In the genomic region with DNA sequence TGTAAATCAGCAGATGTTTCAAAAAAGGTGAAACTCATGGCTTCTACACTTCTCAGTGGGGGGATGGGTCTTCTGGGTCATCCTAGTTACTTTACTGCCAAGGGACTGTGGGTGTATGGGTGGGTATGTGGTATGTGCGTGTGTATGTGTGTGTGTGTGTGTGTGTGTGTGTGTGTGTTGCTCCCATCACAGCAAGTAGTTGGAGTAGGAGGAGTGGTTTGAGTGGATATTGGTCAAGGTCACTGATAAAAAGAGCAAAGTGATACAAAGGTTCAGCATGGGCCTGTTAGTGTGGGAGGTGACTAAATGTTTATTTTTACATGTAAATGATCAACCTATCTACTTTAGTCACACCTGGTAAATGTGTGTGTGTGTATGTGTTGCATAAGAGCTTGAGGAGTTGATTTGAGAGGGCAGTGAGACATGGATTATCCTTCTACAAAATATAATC, we compare ENCODE assay signal across 1 cellular context.
TF ChIP-seq lines count a peak whose summit lies in the region.

No MANE protein-coding gene starts in this region.

TF ChIP-seq in HepG2, 621 proteins besides CTCF, POLR2A, EP300 and RAD21 (continued from another document and continues in another):
- TF ChIP-seq, protein P1, sequence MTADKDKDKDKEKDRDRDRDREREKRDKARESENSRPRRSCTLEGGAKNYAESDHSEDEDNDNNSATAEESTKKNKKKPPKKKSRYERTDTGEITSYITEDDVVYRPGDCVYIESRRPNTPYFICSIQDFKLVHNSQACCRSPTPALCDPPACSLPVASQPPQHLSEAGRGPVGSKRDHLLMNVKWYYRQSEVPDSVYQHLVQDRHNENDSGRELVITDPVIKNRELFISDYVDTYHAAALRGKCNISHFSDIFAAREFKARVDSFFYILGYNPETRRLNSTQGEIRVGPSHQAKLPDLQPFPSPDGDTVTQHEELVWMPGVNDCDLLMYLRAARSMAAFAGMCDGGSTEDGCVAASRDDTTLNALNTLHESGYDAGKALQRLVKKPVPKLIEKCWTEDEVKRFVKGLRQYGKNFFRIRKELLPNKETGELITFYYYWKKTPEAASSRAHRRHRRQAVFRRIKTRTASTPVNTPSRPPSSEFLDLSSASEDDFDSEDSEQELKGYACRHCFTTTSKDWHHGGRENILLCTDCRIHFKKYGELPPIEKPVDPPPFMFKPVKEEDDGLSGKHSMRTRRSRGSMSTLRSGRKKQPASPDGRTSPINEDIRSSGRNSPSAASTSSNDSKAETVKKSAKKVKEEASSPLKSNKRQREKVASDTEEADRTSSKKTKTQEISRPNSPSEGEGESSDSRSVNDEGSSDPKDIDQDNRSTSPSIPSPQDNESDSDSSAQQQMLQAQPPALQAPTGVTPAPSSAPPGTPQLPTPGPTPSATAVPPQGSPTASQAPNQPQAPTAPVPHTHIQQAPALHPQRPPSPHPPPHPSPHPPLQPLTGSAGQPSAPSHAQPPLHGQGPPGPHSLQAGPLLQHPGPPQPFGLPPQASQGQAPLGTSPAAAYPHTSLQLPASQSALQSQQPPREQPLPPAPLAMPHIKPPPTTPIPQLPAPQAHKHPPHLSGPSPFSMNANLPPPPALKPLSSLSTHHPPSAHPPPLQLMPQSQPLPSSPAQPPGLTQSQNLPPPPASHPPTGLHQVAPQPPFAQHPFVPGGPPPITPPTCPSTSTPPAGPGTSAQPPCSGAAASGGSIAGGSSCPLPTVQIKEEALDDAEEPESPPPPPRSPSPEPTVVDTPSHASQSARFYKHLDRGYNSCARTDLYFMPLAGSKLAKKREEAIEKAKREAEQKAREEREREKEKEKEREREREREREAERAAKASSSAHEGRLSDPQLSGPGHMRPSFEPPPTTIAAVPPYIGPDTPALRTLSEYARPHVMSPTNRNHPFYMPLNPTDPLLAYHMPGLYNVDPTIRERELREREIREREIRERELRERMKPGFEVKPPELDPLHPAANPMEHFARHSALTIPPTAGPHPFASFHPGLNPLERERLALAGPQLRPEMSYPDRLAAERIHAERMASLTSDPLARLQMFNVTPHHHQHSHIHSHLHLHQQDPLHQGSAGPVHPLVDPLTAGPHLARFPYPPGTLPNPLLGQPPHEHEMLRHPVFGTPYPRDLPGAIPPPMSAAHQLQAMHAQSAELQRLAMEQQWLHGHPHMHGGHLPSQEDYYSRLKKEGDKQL (CRISPR knock-in tag; IDR thresholded peaks at IDR 0.05; ENCODE audit: low read depth) = no peak
- TF ChIP-seq ZNF207 (IDR thresholded peaks at IDR 0.05; ENCODE audit: borderline replicate concordance) (no peak), KDM1A (CRISPR knock-in tag; IDR thresholded peaks at IDR 0.05) (0 out of 2 replicates have a peak, but pooled peaks have one; percentile 24), ZNF879 (CRISPR knock-in tag; IDR thresholded peaks at IDR 0.05) (no peak), GATAD2A (CRISPR knock-in tag; IDR thresholded peaks at IDR 0.05) (peak; percentile 64), MAZ (IDR thresholded peaks at IDR 0.05; ENCODE audit: borderline replicate concordance, low read depth, low read length) (0 out of 2 replicates have a peak, but pooled peaks have one; percentile 38), MAZ (CRISPR knock-in tag; IDR thresholded peaks at IDR 0.05; ENCODE audit: low read depth) (no peak), ZNF747 (CRISPR knock-in tag; IDR thresholded peaks at IDR 0.05; ENCODE audit: borderline replicate concordance) (no peak), ZSCAN12 (CRISPR knock-in tag; IDR thresholded peaks at IDR 0.05) (no peak), ZBTB1 (CRISPR knock-in tag; IDR thresholded peaks at IDR 0.05; ENCODE audit: borderline replicate concordance) (no peak), ZNF569 (CRISPR knock-in tag; IDR thresholded peaks at IDR 0.05; ENCODE audit: borderline replicate concordance) (no peak), NONO (IDR thresholded peaks at IDR 0.05) (no peak), NONO (CRISPR knock-in tag; conservative IDR thresholded peaks at IDR 0.05) (0 out of 2 replicates have a peak, but pooled peaks have one; percentile 41), KLF12 (CRISPR knock-in tag; IDR thresholded peaks at IDR 0.05; ENCODE audit: borderline replicate concordance) (no peak), FOSL2 (CRISPR knock-in tag; IDR thresholded peaks at IDR 0.05) (no peak; the same call in none of the 2 replicates), FOXO1 (CRISPR knock-in tag; IDR thresholded peaks at IDR 0.05) (no peak), CBX1 (IDR thresholded peaks at IDR 0.05; ENCODE audit: low read depth) (no peak), AKAP8 (CRISPR knock-in tag; IDR thresholded peaks at IDR 0.05) (no peak), TEAD3 (CRISPR knock-in tag; optimal IDR thresholded peaks at IDR 0.05; ENCODE audit: borderline replicate concordance) (peak; percentile 79), ATM (IDR thresholded peaks at IDR 0.05; ENCODE audit: borderline replicate concordance) (0 out of 2 replicates have a peak, but pooled peaks have one; percentile 24), ZNF431 (CRISPR knock-in tag; IDR thresholded peaks at IDR 0.05; ENCODE audit: borderline replicate concordance, low read depth) (no peak), KAT8 (CRISPR knock-in tag; IDR thresholded peaks at IDR 0.05) (no peak), ZSCAN20 (CRISPR knock-in tag; IDR thresholded peaks at IDR 0.05; ENCODE audit: borderline replicate concordance) (no peak), PTBP1 (IDR thresholded peaks at IDR 0.05; ENCODE audit: low read depth, low read length, poor library complexity, severe bottlenecking) (no peak), NR3C1 (CRISPR knock-in tag; IDR thresholded peaks at IDR 0.05) (no peak), ZNF790 (CRISPR knock-in tag; IDR thresholded peaks at IDR 0.05; ENCODE audit: borderline replicate concordance) (no peak)
- TF ChIP-seq, protein P2, sequence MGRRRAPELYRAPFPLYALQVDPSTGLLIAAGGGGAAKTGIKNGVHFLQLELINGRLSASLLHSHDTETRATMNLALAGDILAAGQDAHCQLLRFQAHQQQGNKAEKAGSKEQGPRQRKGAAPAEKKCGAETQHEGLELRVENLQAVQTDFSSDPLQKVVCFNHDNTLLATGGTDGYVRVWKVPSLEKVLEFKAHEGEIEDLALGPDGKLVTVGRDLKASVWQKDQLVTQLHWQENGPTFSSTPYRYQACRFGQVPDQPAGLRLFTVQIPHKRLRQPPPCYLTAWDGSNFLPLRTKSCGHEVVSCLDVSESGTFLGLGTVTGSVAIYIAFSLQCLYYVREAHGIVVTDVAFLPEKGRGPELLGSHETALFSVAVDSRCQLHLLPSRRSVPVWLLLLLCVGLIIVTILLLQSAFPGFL (CRISPR knock-in tag; IDR thresholded peaks at IDR 0.05) = no peak
- TF ChIP-seq, protein P3, sequence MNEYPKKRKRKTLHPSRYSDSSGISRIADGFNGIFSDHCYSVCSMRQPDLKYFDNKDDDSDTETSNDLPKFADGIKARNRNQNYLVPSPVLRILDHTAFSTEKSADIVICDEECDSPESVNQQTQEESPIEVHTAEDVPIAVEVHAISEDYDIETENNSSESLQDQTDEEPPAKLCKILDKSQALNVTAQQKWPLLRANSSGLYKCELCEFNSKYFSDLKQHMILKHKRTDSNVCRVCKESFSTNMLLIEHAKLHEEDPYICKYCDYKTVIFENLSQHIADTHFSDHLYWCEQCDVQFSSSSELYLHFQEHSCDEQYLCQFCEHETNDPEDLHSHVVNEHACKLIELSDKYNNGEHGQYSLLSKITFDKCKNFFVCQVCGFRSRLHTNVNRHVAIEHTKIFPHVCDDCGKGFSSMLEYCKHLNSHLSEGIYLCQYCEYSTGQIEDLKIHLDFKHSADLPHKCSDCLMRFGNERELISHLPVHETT (CRISPR knock-in tag; conservative IDR thresholded peaks at IDR 0.05) = no peak
- TF ChIP-seq, protein P4, sequence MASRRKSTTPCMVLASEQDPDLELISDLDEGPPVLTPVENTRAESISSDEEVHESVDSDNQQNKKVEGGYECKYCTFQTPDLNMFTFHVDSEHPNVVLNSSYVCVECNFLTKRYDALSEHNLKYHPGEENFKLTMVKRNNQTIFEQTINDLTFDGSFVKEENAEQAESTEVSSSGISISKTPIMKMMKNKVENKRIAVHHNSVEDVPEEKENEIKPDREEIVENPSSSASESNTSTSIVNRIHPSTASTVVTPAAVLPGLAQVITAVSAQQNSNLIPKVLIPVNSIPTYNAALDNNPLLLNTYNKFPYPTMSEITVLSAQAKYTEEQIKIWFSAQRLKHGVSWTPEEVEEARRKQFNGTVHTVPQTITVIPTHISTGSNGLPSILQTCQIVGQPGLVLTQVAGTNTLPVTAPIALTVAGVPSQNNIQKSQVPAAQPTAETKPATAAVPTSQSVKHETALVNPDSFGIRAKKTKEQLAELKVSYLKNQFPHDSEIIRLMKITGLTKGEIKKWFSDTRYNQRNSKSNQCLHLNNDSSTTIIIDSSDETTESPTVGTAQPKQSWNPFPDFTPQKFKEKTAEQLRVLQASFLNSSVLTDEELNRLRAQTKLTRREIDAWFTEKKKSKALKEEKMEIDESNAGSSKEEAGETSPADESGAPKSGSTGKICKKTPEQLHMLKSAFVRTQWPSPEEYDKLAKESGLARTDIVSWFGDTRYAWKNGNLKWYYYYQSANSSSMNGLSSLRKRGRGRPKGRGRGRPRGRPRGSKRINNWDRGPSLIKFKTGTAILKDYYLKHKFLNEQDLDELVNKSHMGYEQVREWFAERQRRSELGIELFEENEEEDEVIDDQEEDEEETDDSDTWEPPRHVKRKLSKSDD (CRISPR knock-in tag; IDR thresholded peaks at IDR 0.05; ENCODE audit: low read depth) = no peak
- TF ChIP-seq, protein P5, sequence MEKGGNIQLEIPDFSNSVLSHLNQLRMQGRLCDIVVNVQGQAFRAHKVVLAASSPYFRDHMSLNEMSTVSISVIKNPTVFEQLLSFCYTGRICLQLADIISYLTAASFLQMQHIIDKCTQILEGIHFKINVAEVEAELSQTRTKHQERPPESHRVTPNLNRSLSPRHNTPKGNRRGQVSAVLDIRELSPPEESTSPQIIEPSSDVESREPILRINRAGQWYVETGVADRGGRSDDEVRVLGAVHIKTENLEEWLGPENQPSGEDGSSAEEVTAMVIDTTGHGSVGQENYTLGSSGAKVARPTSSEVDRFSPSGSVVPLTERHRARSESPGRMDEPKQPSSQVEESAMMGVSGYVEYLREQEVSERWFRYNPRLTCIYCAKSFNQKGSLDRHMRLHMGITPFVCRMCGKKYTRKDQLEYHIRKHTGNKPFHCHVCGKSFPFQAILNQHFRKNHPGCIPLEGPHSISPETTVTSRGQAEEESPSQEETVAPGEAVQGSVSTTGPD (CRISPR knock-in tag; IDR thresholded peaks at IDR 0.05) = no peak
- TF ChIP-seq, protein P6, sequence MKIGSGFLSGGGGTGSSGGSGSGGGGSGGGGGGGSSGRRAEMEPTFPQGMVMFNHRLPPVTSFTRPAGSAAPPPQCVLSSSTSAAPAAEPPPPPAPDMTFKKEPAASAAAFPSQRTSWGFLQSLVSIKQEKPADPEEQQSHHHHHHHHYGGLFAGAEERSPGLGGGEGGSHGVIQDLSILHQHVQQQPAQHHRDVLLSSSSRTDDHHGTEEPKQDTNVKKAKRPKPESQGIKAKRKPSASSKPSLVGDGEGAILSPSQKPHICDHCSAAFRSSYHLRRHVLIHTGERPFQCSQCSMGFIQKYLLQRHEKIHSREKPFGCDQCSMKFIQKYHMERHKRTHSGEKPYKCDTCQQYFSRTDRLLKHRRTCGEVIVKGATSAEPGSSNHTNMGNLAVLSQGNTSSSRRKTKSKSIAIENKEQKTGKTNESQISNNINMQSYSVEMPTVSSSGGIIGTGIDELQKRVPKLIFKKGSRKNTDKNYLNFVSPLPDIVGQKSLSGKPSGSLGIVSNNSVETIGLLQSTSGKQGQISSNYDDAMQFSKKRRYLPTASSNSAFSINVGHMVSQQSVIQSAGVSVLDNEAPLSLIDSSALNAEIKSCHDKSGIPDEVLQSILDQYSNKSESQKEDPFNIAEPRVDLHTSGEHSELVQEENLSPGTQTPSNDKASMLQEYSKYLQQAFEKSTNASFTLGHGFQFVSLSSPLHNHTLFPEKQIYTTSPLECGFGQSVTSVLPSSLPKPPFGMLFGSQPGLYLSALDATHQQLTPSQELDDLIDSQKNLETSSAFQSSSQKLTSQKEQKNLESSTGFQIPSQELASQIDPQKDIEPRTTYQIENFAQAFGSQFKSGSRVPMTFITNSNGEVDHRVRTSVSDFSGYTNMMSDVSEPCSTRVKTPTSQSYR (CRISPR knock-in tag; IDR thresholded peaks at IDR 0.05; ENCODE audit: borderline replicate concordance) = peak; percentile 62; the same call in 1 of the 2 replicates
- TF ChIP-seq, protein P7, sequence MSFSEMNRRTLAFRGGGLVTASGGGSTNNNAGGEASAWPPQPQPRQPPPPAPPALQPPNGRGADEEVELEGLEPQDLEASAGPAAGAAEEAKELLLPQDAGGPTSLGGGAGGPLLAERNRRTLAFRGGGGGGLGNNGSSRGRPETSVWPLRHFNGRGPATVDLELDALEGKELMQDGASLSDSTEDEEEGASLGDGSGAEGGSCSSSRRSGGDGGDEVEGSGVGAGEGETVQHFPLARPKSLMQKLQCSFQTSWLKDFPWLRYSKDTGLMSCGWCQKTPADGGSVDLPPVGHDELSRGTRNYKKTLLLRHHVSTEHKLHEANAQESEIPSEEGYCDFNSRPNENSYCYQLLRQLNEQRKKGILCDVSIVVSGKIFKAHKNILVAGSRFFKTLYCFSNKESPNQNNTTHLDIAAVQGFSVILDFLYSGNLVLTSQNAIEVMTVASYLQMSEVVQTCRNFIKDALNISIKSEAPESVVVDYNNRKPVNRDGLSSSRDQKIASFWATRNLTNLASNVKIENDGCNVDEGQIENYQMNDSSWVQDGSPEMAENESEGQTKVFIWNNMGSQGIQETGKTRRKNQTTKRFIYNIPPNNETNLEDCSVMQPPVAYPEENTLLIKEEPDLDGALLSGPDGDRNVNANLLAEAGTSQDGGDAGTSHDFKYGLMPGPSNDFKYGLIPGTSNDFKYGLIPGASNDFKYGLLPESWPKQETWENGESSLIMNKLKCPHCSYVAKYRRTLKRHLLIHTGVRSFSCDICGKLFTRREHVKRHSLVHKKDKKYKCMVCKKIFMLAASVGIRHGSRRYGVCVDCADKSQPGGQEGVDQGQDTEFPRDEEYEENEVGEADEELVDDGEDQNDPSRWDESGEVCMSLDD (CRISPR knock-in tag; IDR thresholded peaks at IDR 0.05; ENCODE audit: borderline replicate concordance) = no peak
- TF ChIP-seq, protein P8, sequence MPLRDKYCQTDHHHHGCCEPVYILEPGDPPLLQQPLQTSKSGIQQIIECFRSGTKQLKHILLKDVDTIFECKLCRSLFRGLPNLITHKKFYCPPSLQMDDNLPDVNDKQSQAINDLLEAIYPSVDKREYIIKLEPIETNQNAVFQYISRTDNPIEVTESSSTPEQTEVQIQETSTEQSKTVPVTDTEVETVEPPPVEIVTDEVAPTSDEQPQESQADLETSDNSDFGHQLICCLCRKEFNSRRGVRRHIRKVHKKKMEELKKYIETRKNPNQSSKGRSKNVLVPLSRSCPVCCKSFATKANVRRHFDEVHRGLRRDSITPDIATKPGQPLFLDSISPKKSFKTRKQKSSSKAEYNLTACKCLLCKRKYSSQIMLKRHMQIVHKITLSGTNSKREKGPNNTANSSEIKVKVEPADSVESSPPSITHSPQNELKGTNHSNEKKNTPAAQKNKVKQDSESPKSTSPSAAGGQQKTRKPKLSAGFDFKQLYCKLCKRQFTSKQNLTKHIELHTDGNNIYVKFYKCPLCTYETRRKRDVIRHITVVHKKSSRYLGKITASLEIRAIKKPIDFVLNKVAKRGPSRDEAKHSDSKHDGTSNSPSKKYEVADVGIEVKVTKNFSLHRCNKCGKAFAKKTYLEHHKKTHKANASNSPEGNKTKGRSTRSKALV (CRISPR knock-in tag; IDR thresholded peaks at IDR 0.05) = no peak
- TF ChIP-seq, protein P9, sequence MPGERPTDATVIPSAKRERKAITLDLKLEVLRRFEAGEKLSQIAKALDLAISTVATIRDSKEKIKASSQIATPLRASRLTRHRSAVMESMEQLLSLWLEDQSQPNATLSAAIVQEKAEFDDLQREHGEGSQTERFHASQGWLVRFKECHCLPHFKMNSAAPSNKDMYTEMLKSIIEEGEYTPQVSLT (CRISPR knock-in tag; IDR thresholded peaks at IDR 0.05; ENCODE audit: borderline replicate concordance, low read depth) = no peak
